In genomic region chr13:109748677-109749076, GRCh38 we compare ENCODE assay signal across 24 cellular contexts.
"Had no signal": no experiment of that assay in that cellular context is flagged by ENCODE, and none has a peak within 500 bp of the region (broad histone marks: within the 10 kb centered on the region; RNA-seq: fewer than 3 reads in every experiment).

No MANE protein-coding gene starts in this region.

- H3K27me3 ChIP-seq: dorsolateral prefrontal cortex, gastrocnemius medialis, pancreas, right lobe of liver, tibial nerve, upper lobe of right lung, vagina had no signal

- H3K4me1 ChIP-seq: gastrocnemius medialis, pancreas, right lobe of liver had no signal

- H3K36me3 Mint-ChIP-seq: natural killer cell treated with Interleukin-12 subunit alpha and Interleukin-12 subunit beta and Interleukin-15 and Interleukin-18, amount 100 ng/mL, for 72 hours had no signal

- H3K4me1 Mint-ChIP-seq: naive B cell; stimulated activated naive B cell treated with anti-CD40 and anti-IgM and Interleukin-4, amounts not matched to agents 10 μg/mL and 1 μg/mL and 100 μg/mL, for 72 hours had no signal

- DNase-seq: dorsolateral prefrontal cortex; effector CD4-positive, alpha-beta T cell; foreskin fibroblast; gastrocnemius medialis; head of caudate nucleus; mesenchymal stem cell; mucosa of descending colon; naive B cell; pancreas; retina; right lobe of liver; small intestine; stimulated activated CD4-positive, alpha-beta T cell treated with anti-CD3 and anti-CD28 coated beads, Interleukin-15, amount 100 ng/mL, for 24 hours; stimulated activated CD4-positive, alpha-beta T cell treated with anti-CD3 and anti-CD28 coated beads, Interleukin-2, amount 100 ng/mL, for 48 hours; stimulated activated naive B cell treated with anti-CD40 and anti-IgM and Interleukin-4, amounts not matched to agents 10 μg/mL and 1 μg/mL and 100 μg/mL, for 72 hours; upper lobe of right lung had no signal

- H3K9me3 ChIP-seq: gastrocnemius medialis, mucosa of descending colon, neutrophil, pancreas, right lobe of liver, thoracic aorta, upper lobe of right lung, vagina had no signal

- H3K27ac Mint-ChIP-seq: mesothelial cell of epicardium; naive B cell; natural killer cell treated with Interleukin-12 subunit alpha and Interleukin-12 subunit beta and Interleukin-15 and Interleukin-18, amount 100 ng/mL, for 72 hours; stimulated activated naive B cell treated with anti-CD40 and anti-IgM and Interleukin-4, amounts not matched to agents 10 μg/mL and 1 μg/mL and 100 μg/mL, for 72 hours; stimulated activated naive CD8-positive, alpha-beta T cell treated with anti-CD3 and anti-CD28 coated beads, Interleukin-15, Interleukin-2, amounts not matched to agents 100 ng/mL and 50 ng/mL, for 24 hours had no signal

- H3K36me3 ChIP-seq: pancreas had no signal

- ATAC-seq: gastrocnemius medialis; mucosa of descending colon; natural killer cell treated with Interleukin-12 subunit alpha and Interleukin-12 subunit beta and Interleukin-15 and Interleukin-18, amount 100 ng/mL, for 72 hours; pancreas; right lobe of liver; stimulated activated naive B cell treated with anti-CD40 and anti-IgM and Interleukin-4, amounts not matched to agents 10 μg/mL and 1 μg/mL and 100 μg/mL, for 72 hours; upper lobe of right lung had no signal

- H3K4me3 Mint-ChIP-seq: mesothelial cell of epicardium; naive B cell; natural killer cell treated with Interleukin-12 subunit alpha and Interleukin-12 subunit beta and Interleukin-15 and Interleukin-18, amount 100 ng/mL, for 72 hours; neural crest cell; stimulated activated naive B cell treated with anti-CD40 and anti-IgM and Interleukin-4, amounts not matched to agents 10 μg/mL and 1 μg/mL and 100 μg/mL, for 72 hours; stimulated activated naive CD8-positive, alpha-beta T cell treated with anti-CD3 and anti-CD28 coated beads, Interleukin-15, Interleukin-2, amounts not matched to agents 100 ng/mL and 50 ng/mL, for 24 hours had no signal

- H3K4me3 ChIP-seq: dorsolateral prefrontal cortex, gastrocnemius medialis, mucosa of descending colon, pancreas, right lobe of liver, thoracic aorta, tibial nerve, upper lobe of right lung, vagina had no signal

- H3K9me3 Mint-ChIP-seq: mesothelial cell of epicardium; natural killer cell treated with Interleukin-12 subunit alpha and Interleukin-12 subunit beta and Interleukin-15 and Interleukin-18, amount 100 ng/mL, for 72 hours; stimulated activated naive CD8-positive, alpha-beta T cell treated with anti-CD3 and anti-CD28 coated beads, Interleukin-15, Interleukin-2, amounts not matched to agents 100 ng/mL and 50 ng/mL, for 24 hours had no signal

- H3K27ac ChIP-seq: dorsolateral prefrontal cortex, gastrocnemius medialis, neutrophil, pancreas, right lobe of liver, thoracic aorta, tibial nerve, upper lobe of right lung, vagina had no signal

- H3K27me3 Mint-ChIP-seq: stimulated activated naive CD8-positive, alpha-beta T cell treated with anti-CD3 and anti-CD28 coated beads, Interleukin-15, Interleukin-2, amounts not matched to agents 100 ng/mL and 50 ng/mL, for 24 hours had no signal
